Comparison of ENCODE assay signal across 1 cellular context in the genomic region with DNA sequence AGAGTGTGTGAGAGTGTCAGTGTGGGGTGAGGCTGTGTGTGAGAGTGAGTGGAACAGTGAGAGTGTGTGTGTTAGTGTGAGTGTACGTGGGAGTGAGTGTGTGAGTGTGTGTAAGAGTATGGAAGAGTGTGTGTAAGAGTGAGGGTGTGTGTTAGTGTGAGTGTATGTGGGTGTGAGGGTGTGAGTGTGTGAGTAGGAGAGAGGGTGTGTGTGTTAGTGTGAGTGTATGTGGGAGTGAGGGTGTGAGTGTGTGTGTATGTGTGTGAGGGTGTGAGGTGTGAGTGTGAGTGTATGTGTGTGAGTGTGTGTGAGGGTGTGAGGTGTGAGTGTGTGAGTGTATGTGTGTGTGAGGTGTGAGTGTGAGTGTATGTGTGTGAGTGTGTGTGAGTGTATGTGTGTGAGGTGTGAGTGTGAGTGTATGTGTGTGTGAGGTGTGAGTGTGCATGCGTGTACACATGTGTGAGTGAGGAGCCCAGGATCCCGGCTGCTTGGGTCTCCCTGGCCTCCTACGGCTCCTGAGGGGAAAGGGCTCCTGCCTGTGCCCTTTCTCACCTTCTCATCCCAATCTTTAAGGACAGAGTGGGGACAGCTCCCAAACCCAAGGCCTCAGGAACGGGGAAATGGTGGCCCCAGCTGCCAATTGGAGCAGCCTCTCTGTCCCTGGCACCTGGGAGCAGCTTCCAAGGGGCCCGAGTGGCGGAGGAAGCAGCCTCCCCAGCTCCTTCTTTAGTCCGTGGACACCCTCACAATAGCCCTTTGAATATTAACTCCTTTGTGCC.
A peak's percentile ranks its signal among the peaks of the same experiment; 100 is the strongest.
TF ChIP-seq lines count a peak whose summit lies in the region.

No MANE protein-coding gene starts in this region.

TF ChIP-seq in HepG2, 621 proteins besides CTCF, POLR2A, EP300 and RAD21 (continued from another document):
- 0 out of 2 replicates have a peak, but pooled peaks have one; percentile 10 for TF ChIP-seq ZBTB40 (IDR thresholded peaks at IDR 0.05)
- no peak for TF ChIP-seq ZBTB40 (CRISPR knock-in tag; IDR thresholded peaks at IDR 0.05)
- no peak for TF ChIP-seq GZF1 (CRISPR knock-in tag; IDR thresholded peaks at IDR 0.05)
- TF ChIP-seq ATF7 (IDR thresholded peaks at IDR 0.05): 0 out of 2 replicates have a peak, but pooled peaks have one; percentile 9
- no peak for TF ChIP-seq ATF7 (CRISPR knock-in tag; IDR thresholded peaks at IDR 0.05)
- no peak for TF ChIP-seq ZFYVE20 (CRISPR knock-in tag; IDR thresholded peaks at IDR 0.05; ENCODE audit: borderline replicate concordance, low read depth)
- peak; percentile 79; the same call in 1 of the 2 replicates for TF ChIP-seq ATM (IDR thresholded peaks at IDR 0.05; ENCODE audit: borderline replicate concordance)
- TF ChIP-seq, protein P1, sequence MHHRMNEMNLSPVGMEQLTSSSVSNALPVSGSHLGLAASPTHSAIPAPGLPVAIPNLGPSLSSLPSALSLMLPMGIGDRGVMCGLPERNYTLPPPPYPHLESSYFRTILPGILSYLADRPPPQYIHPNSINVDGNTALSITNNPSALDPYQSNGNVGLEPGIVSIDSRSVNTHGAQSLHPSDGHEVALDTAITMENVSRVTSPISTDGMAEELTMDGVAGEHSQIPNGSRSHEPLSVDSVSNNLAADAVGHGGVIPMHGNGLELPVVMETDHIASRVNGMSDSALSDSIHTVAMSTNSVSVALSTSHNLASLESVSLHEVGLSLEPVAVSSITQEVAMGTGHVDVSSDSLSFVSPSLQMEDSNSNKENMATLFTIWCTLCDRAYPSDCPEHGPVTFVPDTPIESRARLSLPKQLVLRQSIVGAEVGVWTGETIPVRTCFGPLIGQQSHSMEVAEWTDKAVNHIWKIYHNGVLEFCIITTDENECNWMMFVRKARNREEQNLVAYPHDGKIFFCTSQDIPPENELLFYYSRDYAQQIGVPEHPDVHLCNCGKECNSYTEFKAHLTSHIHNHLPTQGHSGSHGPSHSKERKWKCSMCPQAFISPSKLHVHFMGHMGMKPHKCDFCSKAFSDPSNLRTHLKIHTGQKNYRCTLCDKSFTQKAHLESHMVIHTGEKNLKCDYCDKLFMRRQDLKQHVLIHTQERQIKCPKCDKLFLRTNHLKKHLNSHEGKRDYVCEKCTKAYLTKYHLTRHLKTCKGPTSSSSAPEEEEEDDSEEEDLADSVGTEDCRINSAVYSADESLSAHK (CRISPR knock-in tag; IDR thresholded peaks at IDR 0.05; ENCODE audit: borderline replicate concordance): no peak
- no peak for TF ChIP-seq ZNF512 (CRISPR knock-in tag; IDR thresholded peaks at IDR 0.05)
- no peak for TF ChIP-seq SP4 (CRISPR knock-in tag; IDR thresholded peaks at IDR 0.05)
- no peak for TF ChIP-seq GATAD2A (CRISPR knock-in tag; IDR thresholded peaks at IDR 0.05)
- TF ChIP-seq HOXD1 (CRISPR knock-in tag; IDR thresholded peaks at IDR 0.05): no peak
- peak; percentile 45; the same call in 1 of the 2 replicates for TF ChIP-seq LCORL (IDR thresholded peaks at IDR 0.05)
- no peak for TF ChIP-seq LCORL (CRISPR knock-in tag; IDR thresholded peaks at IDR 0.05)
- TF ChIP-seq KMT2A (CRISPR knock-in tag; IDR thresholded peaks at IDR 0.05): no peak
- TF ChIP-seq PHF5A (CRISPR knock-in tag; IDR thresholded peaks at IDR 0.05; ENCODE audit: low read depth, unreplicated experiment): no peak
- no peak for TF ChIP-seq ZNF660 (CRISPR knock-in tag; IDR thresholded peaks at IDR 0.05; ENCODE audit: borderline replicate concordance, low read depth)
- no peak for TF ChIP-seq ZUFSP (CRISPR knock-in tag; IDR thresholded peaks at IDR 0.05; ENCODE audit: borderline replicate concordance)
- TF ChIP-seq ZNF614 (CRISPR knock-in tag; IDR thresholded peaks at IDR 0.05; ENCODE audit: borderline replicate concordance): no peak
- TF ChIP-seq NFYB (CRISPR knock-in tag; IDR thresholded peaks at IDR 0.05): no peak
- peak; percentile 90; the same call in 1 of the 2 replicates for TF ChIP-seq NBN (conservative IDR thresholded peaks at IDR 0.05)
- TF ChIP-seq ZBTB21 (CRISPR knock-in tag; IDR thresholded peaks at IDR 0.05): no peak
- no peak for TF ChIP-seq ZNF432 (CRISPR knock-in tag; IDR thresholded peaks at IDR 0.05; ENCODE audit: borderline replicate concordance)
- TF ChIP-seq ARNTL (CRISPR knock-in tag; IDR thresholded peaks at IDR 0.05): no peak
- peak; percentile 71; the same call in 1 of the 2 replicates for TF ChIP-seq ZNF646 (CRISPR knock-in tag; IDR thresholded peaks at IDR 0.05)
- TF ChIP-seq KAT7 (CRISPR knock-in tag; IDR thresholded peaks at IDR 0.05; ENCODE audit: borderline replicate concordance): no peak
- TF ChIP-seq ZNF354B (CRISPR knock-in tag; IDR thresholded peaks at IDR 0.05): no peak
